ENCODE assay signal across 8 cellular contexts in genomic region chr7:132655071-132655761, GRCh38.
DNase-seq lines count a peak whose midpoint lies in the region; ATAC-seq, FAIRE-seq and TF ChIP-seq lines count a peak whose summit lies in the region.

No MANE protein-coding gene starts in this region.

- H3K9ac ChIP-seq in OCI-LY3 (ENCODE audit: low read length) (peak overlapping the region; percentile 49), adipocyte (ENCODE audit: low read length) (peak overlapping the region; percentile 30), kidney (ENCODE audit: low read length in 2 of 2) (no peak overlapping the region)

- H3K4me1 ChIP-seq in OCI-LY3 (ENCODE audit: low read length) (peaks cover 61% of the 10 kb centered on the region), adipocyte (ENCODE audit: control insufficient read depth, insufficient read depth, low read length) (peaks cover 21% of the 10 kb centered on the region), kidney (ENCODE audit: control insufficient read depth in 1 of 2, insufficient read depth in 1 of 2, low read depth in 1 of 2, low read length in 2 of 2) (no peaks in the 10 kb centered on the region)

- H4K20me1 ChIP-seq in OCI-LY3 (ENCODE audit: insufficient read depth, low read length): no peaks in the 10 kb centered on the region

- H3K27ac ChIP-seq in OCI-LY3 (ENCODE audit: low read length) (peak overlapping the region; percentile 78), kidney (ENCODE audit: low read depth in 2 of 2, low read length in 2 of 2) (no peak overlapping the region)

- intact Hi-C loops in kidney (cut with DNase I): no loop called here

- no peaks in the 10 kb centered on the region for H3K79me2 ChIP-seq in OCI-LY3 (ENCODE audit: low read length)

- TF ChIP-seq CTCF in OCI-LY3 (IDR thresholded peaks at IDR 0.05; ENCODE audit: low read depth, low read length) (no peak), kidney (IDR thresholded peaks at IDR 0.05; ENCODE audit: borderline replicate concordance, extremely low read depth, insufficient read depth) (no peak)

- H2AFZ ChIP-seq in OCI-LY3 (ENCODE audit: low read depth, low read length): peak overlapping the region; percentile 79

- FAIRE-seq in kidney (lab: Jason Lieb, UNC): no peak

- no peaks in the 10 kb centered on the region; the same call in 1 of the 2 replicates for H3K27me3 ChIP-seq in OCI-LY3 (ENCODE audit: low read depth, low read length)
- H3K27me3 ChIP-seq in adipocyte (replicated peaks; ENCODE audit: control insufficient read depth, insufficient read depth, low read length): peaks cover 3% of the 10 kb centered on the region

- peak overlapping the region; percentile 67 for H3K4me3 ChIP-seq in OCI-LY3 (ENCODE audit: low read length)
- H3K4me3 ChIP-seq in adipocyte (ENCODE audit: low read length): peak overlapping the region; percentile 66
- H3K4me3 ChIP-seq in kidney (ENCODE audit: low read length in 2 of 2): no peak overlapping the region

- peaks cover 17% of the 10 kb centered on the region for H3K36me3 ChIP-seq in OCI-LY3 (replicated peaks; ENCODE audit: low read depth, low read length)
- no peaks in the 10 kb centered on the region for H3K36me3 ChIP-seq in adipocyte (ENCODE audit: control insufficient read depth, insufficient read depth, low read length, severe bottlenecking)
- H3K36me3 ChIP-seq in kidney (ENCODE audit: control insufficient read depth in 1 of 2, insufficient read depth in 2 of 2, low read length in 2 of 2): no peaks in the 10 kb centered on the region

- H3K9me3 ChIP-seq in OCI-LY3 (ENCODE audit: insufficient read depth, low read length): peaks cover 22% of the 10 kb centered on the region; the same call in 1 of the 2 replicates
- H3K9me3 ChIP-seq in adipocyte (ENCODE audit: control insufficient read depth, low read length): peaks cover 3% of the 10 kb centered on the region
- H3K9me3 ChIP-seq in kidney (ENCODE audit: control insufficient read depth in 1 of 2, low read length in 2 of 2): no peaks in the 10 kb centered on the region

- DNase-seq in adipocyte (ENCODE audit: low read depth): peak; percentile 9
- DNase-seq in kidney: peak; percentile 78
- DNase-seq in stimulated activated CD8-positive, alpha-beta memory T cell treated with anti-CD3 and anti-CD28 coated beads, Interleukin-15, amount 100 ng/mL, for 48 hours (ENCODE audit: low read depth in 2 of 2): peak; percentile 28 to 44
- DNase-seq in NCI-H2081 (lab: John Stamatoyannopoulos, UW): no peak
- no peak for DNase-seq in dedifferentiated amniotic fluid mesenchymal stem cell (ENCODE audit: extremely low spot score)

- peak overlapping the region; percentile 87 for H3K4me2 ChIP-seq in OCI-LY3 (ENCODE audit: low read length)

- ATAC-seq in GM18909 (IDR thresholded peaks at IDR 0.05; ENCODE audit: poor library complexity, unreplicated experiment): peak; percentile 46
- no peak for ATAC-seq in HG03571 (IDR thresholded peaks at IDR 0.05; ENCODE audit: unreplicated experiment)

Comparison
In these comparisons a context has a peak if more than half of its experiments do, and no peak if none do; other contexts are left out.
1. H3K4me3 ChIP-seq: peak in OCI-LY3 (single experiment) and adipocyte (single experiment); none in kidney (0 of 2).
2. H3K9ac ChIP-seq: peak in OCI-LY3 (single experiment) and adipocyte (single experiment); none in kidney (0 of 2).
3. DNase-seq: peak in adipocyte (single experiment), kidney (single experiment) and stimulated activated CD8-positive, alpha-beta memory T cell treated with anti-CD3 and anti-CD28 coated beads, Interleukin-15, amount 100 ng/mL, for 48 hours (2 of 2); none in NCI-H2081 (0 of 2) and dedifferentiated amniotic fluid mesenchymal stem cell (single experiment).